In genomic region chr22:35785181-35785923, GRCh38 we compare ENCODE assay signal across 16 cellular contexts.
DNase-seq lines count a peak whose midpoint lies in the region; ATAC-seq and TF ChIP-seq lines count a peak whose summit lies in the region.
"Had no signal": no experiment of that assay in that cellular context is flagged by ENCODE, and none has a peak within 500 bp of the region (broad histone marks: within the 10 kb centered on the region; RNA-seq: fewer than 3 reads in every experiment).

No MANE protein-coding gene starts in this region.

- peaks cover 2 to 4% of the 10 kb centered on the region in 2 donors for H3K36me3 ChIP-seq in lung (ENCODE audit: control insufficient read depth in 2 of 2, insufficient read depth in 2 of 2, low read length in 2 of 2)

- no peaks in the 10 kb centered on the region for H3K27me3 ChIP-seq in lung (ENCODE audit: control insufficient read depth, insufficient read depth)
- H3K27me3 ChIP-seq: pancreas had no signal

- H3K4me3 ChIP-seq in AG10803 (ENCODE audit: low read length) (no peak overlapping the region; the same call in 1 of the 2 replicates), astrocyte of the spinal cord (ENCODE audit: low read depth, low read length) (no peak overlapping the region), lung (no peak overlapping the region)
- H3K4me3 ChIP-seq: pancreas had no signal

- H3K4me1 ChIP-seq in lung (ENCODE audit: control insufficient read depth in 2 of 2, insufficient read depth in 2 of 2, low read length in 2 of 2), result peaks cover 4 to 39% of the 10 kb centered on the region in 2 donors
- H3K4me1 ChIP-seq: pancreas had no signal

- DNase-seq in AG10803 (ENCODE audit: low read depth) (peak; percentile 71), MV-4-11 (lab: John Stamatoyannopoulos, UW) (peak; percentile 62), astrocyte of the spinal cord (ENCODE audit: low read depth, low spot score) (peak; percentile 30), lung (ENCODE audit: low spot score) (no peak), H4 (ENCODE audit: low spot score) (no peak)
- DNase-seq in central memory CD4-positive, alpha-beta T cell, result no peak
- no peak for DNase-seq in NK-92 treated with Interleukin-12 subunit alpha and Interleukin-12 subunit beta, amount 100 ng/mL, for 24 hours (lab: John Stamatoyannopoulos, UW)
- DNase-seq: activated naive CD4-positive, alpha-beta T cell; CD4-positive, CD25-positive, alpha-beta regulatory T cell; glutamatergic neuron; NCI-H1092; NCI-H69; pancreas; stimulated activated CD4-positive, alpha-beta T cell treated with anti-CD3 and anti-CD28 coated beads, Interleukin-4, amount 100 ng/mL, for 24 hours; stimulated activated naive CD8-positive, alpha-beta T cell treated with anti-CD3 and anti-CD28 coated beads, Interleukin-15, amount 100 ng/mL, for 72 hours had no signal

- peak; percentile 27 for ATAC-seq in lung (ENCODE audit: insufficient read depth, low FRiP score)
- ATAC-seq in HG03045 (IDR thresholded peaks at IDR 0.05; ENCODE audit: unreplicated experiment), result no peak
- ATAC-seq: pancreas; stimulated activated naive CD8-positive, alpha-beta T cell treated with anti-CD3 and anti-CD28 coated beads, Interleukin-15, amount 100 ng/mL, for 72 hours had no signal

- no peaks in the 10 kb centered on the region for H3K9me3 ChIP-seq in lung (ENCODE audit: control insufficient read depth in 2 of 2, insufficient read depth in 1 of 2, low read length in 1 of 2)
- H3K9me3 ChIP-seq: pancreas had no signal

- in situ Hi-C loops in astrocyte of the spinal cord (cut with HindIII; ENCODE audit: low sequenced_read_pairs), result no loop called here

- peak overlapping the region in 1 of 2 donors; percentile 65 for H3K27ac ChIP-seq in lung (ENCODE audit: low read depth in 1 of 2, low read length in 1 of 2)
- H3K27ac ChIP-seq: pancreas had no signal

- no peak for TF ChIP-seq CTCF in AG10803 (conservative IDR thresholded peaks at IDR 0.05; ENCODE audit: low read length)
- TF ChIP-seq CTCF in astrocyte of the spinal cord (IDR thresholded peaks at IDR 0.05; ENCODE audit: low read depth, low read length), result no peak
- TF ChIP-seq CTCF in lung (IDR thresholded peaks at IDR 0.05; ENCODE audit: control extremely low read depth, extremely low read depth), result no peak

- WGBS in lung, 2 donors, result 48 to 67% methylated on average over 4 of the region's 4 CpGs

Comparison
In these comparisons a context has a peak if more than half of its experiments do, and no peak if none do; other contexts are left out.
1. DNase-seq: peak in AG10803 (single experiment), MV-4-11 (single experiment) and astrocyte of the spinal cord (single experiment); none in lung (single experiment), central memory CD4-positive, alpha-beta T cell (single experiment), NK-92 treated with Interleukin-12 subunit alpha and Interleukin-12 subunit beta, amount 100 ng/mL, for 24 hours (single experiment) and H4 (single experiment).